Comparison of ENCODE assay signal across 13 cellular contexts in genomic region chr9:131056781-131057506, GRCh38. TPM values are rescaled to one million over a fixed set of nuclear protein-coding genes. Genes with fewer than 3 reads are reported as not detected.
DNase-seq lines count a peak whose midpoint lies in the region; ATAC-seq and TF ChIP-seq lines count a peak whose summit lies in the region.
"Had no signal": no experiment of that assay in that cellular context is flagged by ENCODE, and none has a peak within 500 bp of the region (broad histone marks: within the 10 kb centered on the region; RNA-seq: fewer than 3 reads in every experiment).

No MANE protein-coding gene starts in this region.

- H3K36me3 Mint-ChIP-seq in GM23338 (ENCODE audit: low read depth), result no peaks in the 10 kb centered on the region
- H3K36me3 Mint-ChIP-seq: IgD-negative memory B cell had no signal

- H3K4me3 Mint-ChIP-seq in GM23338, result no peak overlapping the region
- H3K4me3 Mint-ChIP-seq: CD4-positive, alpha-beta T cell; H9; IgD-negative memory B cell had no signal

- intact Hi-C loops in heart right ventricle (cut with DNase I), result loop anchor here in 9 of 10 donors (2.0 to 10.0 kb wide), 6 partner anchors 68 to 280 kb away; partner anchors contain the start of gene NUP214 (in 6 of the 9)
- intact Hi-C loops in mucosa of descending colon (cut with DNase I, micrococcal nuclease), result loop anchor here in 1 of 2 donors (5.0 kb wide), 1 partner anchor 280 kb away; no protein-coding TSS in a partner anchor
- intact Hi-C loops in posterior vena cava (cut with DNase I), result loop anchor here in 1 of 2 donors (5.0 kb wide), 1 partner anchor 275 kb away; no protein-coding TSS in a partner anchor

- H3K27me3 ChIP-seq in heart right ventricle (peaks cover 0 to 13% (median 0%) of the 10 kb centered on the region in 7 donors), GM23338 (ENCODE audit: insufficient read depth) (no peaks in the 10 kb centered on the region)

- no peaks in the 10 kb centered on the region for H3K9me2 ChIP-seq in GM23338 (ENCODE audit: insufficient read depth)

- H3K36me3 ChIP-seq in heart right ventricle, result no peaks in the 10 kb centered on the region
- no peaks in the 10 kb centered on the region for H3K36me3 ChIP-seq in mucosa of descending colon (ENCODE audit: low read depth)
- H3K36me3 ChIP-seq in GM23338 (ENCODE audit: insufficient read depth), result no peaks in the 10 kb centered on the region

- peak in 6 of 8 donors; percentile 7 to 52 (median 28) for ATAC-seq in heart right ventricle
- ATAC-seq in mucosa of descending colon, result peak; percentile 43
- ATAC-seq in GM21367 (IDR thresholded peaks at IDR 0.05; ENCODE audit: unreplicated experiment), result no peak
- no peak for ATAC-seq in GM23338

- H3K4me1 Mint-ChIP-seq in GM23338, result no peaks in the 10 kb centered on the region
- H3K4me1 Mint-ChIP-seq: H9, IgD-negative memory B cell had no signal

- H3K27me3 Mint-ChIP-seq in GM23338 (ENCODE audit: insufficient read depth, low read depth, poor library complexity), result peaks cover 1% of the 10 kb centered on the region
- H3K27me3 Mint-ChIP-seq: CD4-positive, alpha-beta T cell; IgD-negative memory B cell had no signal

- H3K27ac ChIP-seq in heart right ventricle, result no peak overlapping the region
- H3K27ac ChIP-seq in GM23338 (ENCODE audit: low read depth), result no peak overlapping the region
- H3K27ac ChIP-seq: C4-2B had no signal

- H3K4me3 ChIP-seq in heart right ventricle (no peak overlapping the region), mucosa of descending colon (no peak overlapping the region), GM23338 (no peak overlapping the region)

- WGBS in heart right ventricle, 2 donors, result 75 to 81% methylated on average over 14 of the region's 14 CpGs

- no peak for TF ChIP-seq CTCF in heart right ventricle (IDR thresholded peaks at IDR 0.05)
- TF ChIP-seq CTCF in mucosa of descending colon (IDR thresholded peaks at IDR 0.05), result no peak
- no peak for TF ChIP-seq CTCF in GM23338 (conservative IDR thresholded peaks at IDR 0.05; ENCODE audit: low read depth in 2 of 2)

- H3F3A ChIP-seq in GM23338 (replicated peaks; ENCODE audit: low read depth), result no peaks in the 10 kb centered on the region

- no peaks in the 10 kb centered on the region for H4K20me1 ChIP-seq in GM23338 (replicated peaks; ENCODE audit: insufficient read depth)

- H3K27ac Mint-ChIP-seq in GM23338, result no peak overlapping the region
- H3K27ac Mint-ChIP-seq: CD4-positive, alpha-beta T cell; H9; IgD-negative memory B cell had no signal

- H3K4me2 ChIP-seq in GM23338, result no peak overlapping the region

- H3K79me2 ChIP-seq in GM23338 (replicated peaks; ENCODE audit: insufficient read depth), result no peaks in the 10 kb centered on the region

- H3K4me1 ChIP-seq in heart right ventricle, result peaks cover 0 to 10% (median 0%) of the 10 kb centered on the region in 9 donors
- no peaks in the 10 kb centered on the region for H3K4me1 ChIP-seq in mucosa of descending colon (ENCODE audit: low read depth)
- H3K4me1 ChIP-seq in GM23338 (ENCODE audit: insufficient read depth), result no peaks in the 10 kb centered on the region
- H3K4me1 ChIP-seq: Caco-2 had no signal

- DNase-seq in DMS 273 treated with DMSO at 0.1 percent for 48 hours (lab: John Stamatoyannopoulos, UW) (peak; percentile 11), heart right ventricle (no peak), mucosa of descending colon (peak in 1 of 3 donors; percentile 39), posterior vena cava (ENCODE audit: low spot score) (peak; percentile 75), activated T-cell treated with anti-CD3 and anti-CD28 coated beads for 4 hours (no peak), GM23338 (ENCODE audit: low spot score) (no peak)
- DNase-seq: GF-D8 had no signal

- no peak overlapping the region for H2AFZ ChIP-seq in GM23338

- H3K9me3 Mint-ChIP-seq in GM23338, result no peaks in the 10 kb centered on the region
- H3K9me3 Mint-ChIP-seq: CD4-positive, alpha-beta T cell; H9 had no signal

- no peaks in the 10 kb centered on the region for H3K9me3 ChIP-seq in heart right ventricle
- no peaks in the 10 kb centered on the region for H3K9me3 ChIP-seq in mucosa of descending colon
- H3K9me3 ChIP-seq: Caco-2 had no signal

TF ChIP-seq in GM23338, 12 proteins besides CTCF, POLR2A, EP300 and RAD21 (continues in another document):
- TF ChIP-seq STAT1 (IDR thresholded peaks at IDR 0.05; ENCODE audit: unreplicated experiment) (no peak), ETS1 (IDR thresholded peaks at IDR 0.05) (no peak), JUNB (IDR thresholded peaks at IDR 0.05; ENCODE audit: unreplicated experiment) (no peak), NANOG (IDR thresholded peaks at IDR 0.05; ENCODE audit: borderline replicate concordance) (no peak), POLR2AphosphoS5 (IDR thresholded peaks at IDR 0.05; ENCODE audit: low read depth) (no peak), EZH2phosphoT487 (IDR thresholded peaks at IDR 0.05; ENCODE audit: unreplicated experiment) (no peak), ZNF331 (CRISPR knock-in tag; IDR thresholded peaks at IDR 0.05; ENCODE audit: low read depth) (no peak), ZNF114 (CRISPR knock-in tag; IDR thresholded peaks at IDR 0.05) (no peak), CREB1 (CRISPR knock-in tag; IDR thresholded peaks at IDR 0.05; ENCODE audit: low read depth) (no peak)

RNA-seq across cellular contexts. Expression of gene AIF1L, which starts 39.4 kb away (rescaled TPM):
- 10 to 100 TPM in 8 of 10 donors, 1 to 10 TPM in 2; 9.6 to 93.2 (median 14.8) TPM for total RNA-seq in heart right ventricle
- polyA plus RNA-seq in heart right ventricle, result 10 to 100 TPM; 15.3 to 25.2 TPM
- 1 to 10 TPM; 1.4 to 5.6 (median 5.0) TPM for total RNA-seq in mucosa of descending colon
- total RNA-seq in posterior vena cava, result 10 to 100 TPM; 27.3 to 31.2 TPM
- 82.6 and 87.8 TPM in 2 replicates for total RNA-seq in GM23338 (2014; rRNA removed; shearing (Covaris generic))
- 75.8 and 76.4 TPM in 2 replicates for polyA plus RNA-seq in GM23338 (2016; fragmentation: Nextera tagmentation; extraction: Ambion mirVana)
- total RNA-seq: CD4-positive, alpha-beta T cell had no signal
- polyA plus RNA-seq: IgD-negative memory B cell had no signal

RNA-seq across cellular contexts. Expression of gene LAMC3, which starts 48.0 kb away (rescaled TPM):
- total RNA-seq in heart right ventricle (1 to 10 TPM in 2 of 10 donors, under 1 TPM in 7, not detected in 1; 0.11 to 5.4 (median 0.30) TPM), mucosa of descending colon (under 1 TPM; 0.58 to 0.73 (median 0.69) TPM), posterior vena cava (under 1 TPM in 1 of 2 donors, not detected in 1; 0.29 TPM)
- polyA plus RNA-seq in heart right ventricle (under 1 TPM; 0.07 to 0.67 TPM), GM23338 (2016; fragmentation: Nextera tagmentation; extraction: Ambion mirVana) (8.2 and 9.0 TPM in 2 replicates)
- 19.2 and 27.4 TPM in 2 replicates for total RNA-seq in GM23338 (2014; rRNA removed; shearing (Covaris generic))
- polyA plus RNA-seq: IgD-negative memory B cell had no signal

Comparison
In these comparisons a context has a peak if more than half of its experiments do, and no peak if none do; other contexts are left out.
1. DNase-seq: peak in DMS 273 treated with DMSO at 0.1 percent for 48 hours (single experiment) and posterior vena cava (single experiment); none in heart right ventricle (0 of 2), activated T-cell treated with anti-CD3 and anti-CD28 coated beads for 4 hours (single experiment) and GM23338 (single experiment).
2. ATAC-seq: peak in heart right ventricle (6 of 8) and mucosa of descending colon (single experiment); none in GM21367 (single experiment) and GM23338 (single experiment).